ENCODE assay signal across 2 cellular contexts in the genomic region with DNA sequence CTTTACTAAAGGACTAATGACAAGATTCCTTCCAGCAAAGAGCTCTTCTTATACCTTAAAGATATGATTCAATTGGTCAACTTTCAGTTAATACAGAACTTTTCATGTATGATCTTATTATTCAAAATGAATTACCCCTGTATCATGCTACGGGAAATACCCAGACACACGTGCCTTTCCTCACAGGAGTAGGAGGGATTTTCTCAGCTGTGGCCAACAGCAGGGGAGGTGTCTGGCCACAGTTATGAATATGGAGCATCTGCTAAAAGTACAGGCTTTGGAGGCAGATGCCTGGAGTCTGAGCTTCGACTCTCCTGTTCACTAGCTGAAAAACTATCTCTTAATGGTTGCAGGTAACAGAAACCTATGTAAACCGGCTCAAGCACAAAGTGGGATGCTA.
A peak's percentile ranks its signal among the peaks of the same experiment; 100 is the strongest.
TF ChIP-seq lines count a peak whose summit lies in the region.

No MANE protein-coding gene starts in this region.

TF ChIP-seq in GM23338, 12 proteins besides CTCF, POLR2A, EP300 and RAD21:
- no peak for TF ChIP-seq EZH2 (IDR thresholded peaks at IDR 0.05; ENCODE audit: low read depth, unreplicated experiment)
- TF ChIP-seq, protein P1, sequence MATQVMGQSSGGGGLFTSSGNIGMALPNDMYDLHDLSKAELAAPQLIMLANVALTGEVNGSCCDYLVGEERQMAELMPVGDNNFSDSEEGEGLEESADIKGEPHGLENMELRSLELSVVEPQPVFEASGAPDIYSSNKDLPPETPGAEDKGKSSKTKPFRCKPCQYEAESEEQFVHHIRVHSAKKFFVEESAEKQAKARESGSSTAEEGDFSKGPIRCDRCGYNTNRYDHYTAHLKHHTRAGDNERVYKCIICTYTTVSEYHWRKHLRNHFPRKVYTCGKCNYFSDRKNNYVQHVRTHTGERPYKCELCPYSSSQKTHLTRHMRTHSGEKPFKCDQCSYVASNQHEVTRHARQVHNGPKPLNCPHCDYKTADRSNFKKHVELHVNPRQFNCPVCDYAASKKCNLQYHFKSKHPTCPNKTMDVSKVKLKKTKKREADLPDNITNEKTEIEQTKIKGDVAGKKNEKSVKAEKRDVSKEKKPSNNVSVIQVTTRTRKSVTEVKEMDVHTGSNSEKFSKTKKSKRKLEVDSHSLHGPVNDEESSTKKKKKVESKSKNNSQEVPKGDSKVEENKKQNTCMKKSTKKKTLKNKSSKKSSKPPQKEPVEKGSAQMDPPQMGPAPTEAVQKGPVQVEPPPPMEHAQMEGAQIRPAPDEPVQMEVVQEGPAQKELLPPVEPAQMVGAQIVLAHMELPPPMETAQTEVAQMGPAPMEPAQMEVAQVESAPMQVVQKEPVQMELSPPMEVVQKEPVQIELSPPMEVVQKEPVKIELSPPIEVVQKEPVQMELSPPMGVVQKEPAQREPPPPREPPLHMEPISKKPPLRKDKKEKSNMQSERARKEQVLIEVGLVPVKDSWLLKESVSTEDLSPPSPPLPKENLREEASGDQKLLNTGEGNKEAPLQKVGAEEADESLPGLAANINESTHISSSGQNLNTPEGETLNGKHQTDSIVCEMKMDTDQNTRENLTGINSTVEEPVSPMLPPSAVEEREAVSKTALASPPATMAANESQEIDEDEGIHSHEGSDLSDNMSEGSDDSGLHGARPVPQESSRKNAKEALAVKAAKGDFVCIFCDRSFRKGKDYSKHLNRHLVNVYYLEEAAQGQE (IDR thresholded peaks at IDR 0.05; ENCODE audit: unreplicated experiment): no peak

TF ChIP-seq in GM12878, 131 proteins besides CTCF, POLR2A, EP300 and RAD21:
- TF ChIP-seq RAD51 (IDR thresholded peaks at IDR 0.05): peak; percentile 47; the same call in 1 of the 2 replicates
- 0 out of 4 replicates have a peak, but pooled peaks of 1 of the 2 experiments have one; percentile 13 for TF ChIP-seq IKZF2 (IDR thresholded peaks at IDR 0.05)
- TF ChIP-seq BHLHE40 (IDR thresholded peaks at IDR 0.05; ENCODE audit: borderline replicate concordance in 1 of 2, low read depth in 2 of 2, low read length in 1 of 2): peak; percentile 76 to 77
- no peak for TF ChIP-seq STAT1 (conservative IDR thresholded peaks at IDR 0.05)
- TF ChIP-seq, protein P2, sequence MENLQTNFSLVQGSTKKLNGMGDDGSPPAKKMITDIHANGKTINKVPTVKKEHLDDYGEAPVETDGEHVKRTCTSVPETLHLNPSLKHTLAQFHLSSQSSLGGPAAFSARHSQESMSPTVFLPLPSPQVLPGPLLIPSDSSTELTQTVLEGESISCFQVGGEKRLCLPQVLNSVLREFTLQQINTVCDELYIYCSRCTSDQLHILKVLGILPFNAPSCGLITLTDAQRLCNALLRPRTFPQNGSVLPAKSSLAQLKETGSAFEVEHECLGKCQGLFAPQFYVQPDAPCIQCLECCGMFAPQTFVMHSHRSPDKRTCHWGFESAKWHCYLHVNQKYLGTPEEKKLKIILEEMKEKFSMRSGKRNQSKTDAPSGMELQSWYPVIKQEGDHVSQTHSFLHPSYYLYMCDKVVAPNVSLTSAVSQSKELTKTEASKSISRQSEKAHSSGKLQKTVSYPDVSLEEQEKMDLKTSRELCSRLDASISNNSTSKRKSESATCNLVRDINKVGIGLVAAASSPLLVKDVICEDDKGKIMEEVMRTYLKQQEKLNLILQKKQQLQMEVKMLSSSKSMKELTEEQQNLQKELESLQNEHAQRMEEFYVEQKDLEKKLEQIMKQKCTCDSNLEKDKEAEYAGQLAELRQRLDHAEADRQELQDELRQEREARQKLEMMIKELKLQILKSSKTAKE (IDR thresholded peaks at IDR 0.05; ENCODE audit: low read depth, poor library complexity, severe bottlenecking): no peak
- no peak for TF ChIP-seq ESRRA (IDR thresholded peaks at IDR 0.05; ENCODE audit: low read length)
- TF ChIP-seq MYB (IDR thresholded peaks at IDR 0.05; ENCODE audit: borderline replicate concordance, low read depth, low read length): no peak
- TF ChIP-seq JUND (IDR thresholded peaks at IDR 0.05; ENCODE audit: low read depth, low read length): no peak
- TF ChIP-seq NR2C2 (IDR thresholded peaks at IDR 0.05; ENCODE audit: borderline replicate concordance, control insufficient read depth, insufficient read length, low read depth): no peak
- TF ChIP-seq, protein P3, sequence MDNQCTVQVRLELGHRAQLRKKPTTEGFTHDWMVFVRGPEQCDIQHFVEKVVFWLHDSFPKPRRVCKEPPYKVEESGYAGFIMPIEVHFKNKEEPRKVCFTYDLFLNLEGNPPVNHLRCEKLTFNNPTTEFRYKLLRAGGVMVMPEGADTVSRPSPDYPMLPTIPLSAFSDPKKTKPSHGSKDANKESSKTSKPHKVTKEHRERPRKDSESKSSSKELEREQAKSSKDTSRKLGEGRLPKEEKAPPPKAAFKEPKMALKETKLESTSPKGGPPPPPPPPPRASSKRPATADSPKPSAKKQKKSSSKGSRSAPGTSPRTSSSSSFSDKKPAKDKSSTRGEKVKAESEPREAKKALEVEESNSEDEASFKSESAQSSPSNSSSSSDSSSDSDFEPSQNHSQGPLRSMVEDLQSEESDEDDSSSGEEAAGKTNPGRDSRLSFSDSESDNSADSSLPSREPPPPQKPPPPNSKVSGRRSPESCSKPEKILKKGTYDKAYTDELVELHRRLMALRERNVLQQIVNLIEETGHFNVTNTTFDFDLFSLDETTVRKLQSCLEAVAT (IDR thresholded peaks at IDR 0.05): no peak
- no peak for TF ChIP-seq IKZF1 (conservative IDR thresholded peaks at IDR 0.05)
- no peak for TF ChIP-seq ASH2L (IDR thresholded peaks at IDR 0.05; ENCODE audit: borderline replicate concordance, low read depth)
- TF ChIP-seq, protein P4, sequence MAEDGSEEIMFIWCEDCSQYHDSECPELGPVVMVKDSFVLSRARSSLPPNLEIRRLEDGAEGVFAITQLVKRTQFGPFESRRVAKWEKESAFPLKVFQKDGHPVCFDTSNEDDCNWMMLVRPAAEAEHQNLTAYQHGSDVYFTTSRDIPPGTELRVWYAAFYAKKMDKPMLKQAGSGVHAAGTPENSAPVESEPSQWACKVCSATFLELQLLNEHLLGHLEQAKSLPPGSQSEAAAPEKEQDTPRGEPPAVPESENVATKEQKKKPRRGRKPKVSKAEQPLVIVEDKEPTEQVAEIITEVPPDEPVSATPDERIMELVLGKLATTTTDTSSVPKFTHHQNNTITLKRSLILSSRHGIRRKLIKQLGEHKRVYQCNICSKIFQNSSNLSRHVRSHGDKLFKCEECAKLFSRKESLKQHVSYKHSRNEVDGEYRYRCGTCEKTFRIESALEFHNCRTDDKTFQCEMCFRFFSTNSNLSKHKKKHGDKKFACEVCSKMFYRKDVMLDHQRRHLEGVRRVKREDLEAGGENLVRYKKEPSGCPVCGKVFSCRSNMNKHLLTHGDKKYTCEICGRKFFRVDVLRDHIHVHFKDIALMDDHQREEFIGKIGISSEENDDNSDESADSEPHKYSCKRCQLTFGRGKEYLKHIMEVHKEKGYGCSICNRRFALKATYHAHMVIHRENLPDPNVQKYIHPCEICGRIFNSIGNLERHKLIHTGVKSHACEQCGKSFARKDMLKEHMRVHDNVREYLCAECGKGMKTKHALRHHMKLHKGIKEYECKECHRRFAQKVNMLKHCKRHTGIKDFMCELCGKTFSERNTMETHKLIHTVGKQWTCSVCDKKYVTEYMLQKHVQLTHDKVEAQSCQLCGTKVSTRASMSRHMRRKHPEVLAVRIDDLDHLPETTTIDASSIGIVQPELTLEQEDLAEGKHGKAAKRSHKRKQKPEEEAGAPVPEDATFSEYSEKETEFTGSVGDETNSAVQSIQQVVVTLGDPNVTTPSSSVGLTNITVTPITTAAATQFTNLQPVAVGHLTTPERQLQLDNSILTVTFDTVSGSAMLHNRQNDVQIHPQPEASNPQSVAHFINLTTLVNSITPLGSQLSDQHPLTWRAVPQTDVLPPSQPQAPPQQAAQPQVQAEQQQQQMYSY (CRISPR knock-in tag; IDR thresholded peaks at IDR 0.05): no peak
- TF ChIP-seq, protein P5, sequence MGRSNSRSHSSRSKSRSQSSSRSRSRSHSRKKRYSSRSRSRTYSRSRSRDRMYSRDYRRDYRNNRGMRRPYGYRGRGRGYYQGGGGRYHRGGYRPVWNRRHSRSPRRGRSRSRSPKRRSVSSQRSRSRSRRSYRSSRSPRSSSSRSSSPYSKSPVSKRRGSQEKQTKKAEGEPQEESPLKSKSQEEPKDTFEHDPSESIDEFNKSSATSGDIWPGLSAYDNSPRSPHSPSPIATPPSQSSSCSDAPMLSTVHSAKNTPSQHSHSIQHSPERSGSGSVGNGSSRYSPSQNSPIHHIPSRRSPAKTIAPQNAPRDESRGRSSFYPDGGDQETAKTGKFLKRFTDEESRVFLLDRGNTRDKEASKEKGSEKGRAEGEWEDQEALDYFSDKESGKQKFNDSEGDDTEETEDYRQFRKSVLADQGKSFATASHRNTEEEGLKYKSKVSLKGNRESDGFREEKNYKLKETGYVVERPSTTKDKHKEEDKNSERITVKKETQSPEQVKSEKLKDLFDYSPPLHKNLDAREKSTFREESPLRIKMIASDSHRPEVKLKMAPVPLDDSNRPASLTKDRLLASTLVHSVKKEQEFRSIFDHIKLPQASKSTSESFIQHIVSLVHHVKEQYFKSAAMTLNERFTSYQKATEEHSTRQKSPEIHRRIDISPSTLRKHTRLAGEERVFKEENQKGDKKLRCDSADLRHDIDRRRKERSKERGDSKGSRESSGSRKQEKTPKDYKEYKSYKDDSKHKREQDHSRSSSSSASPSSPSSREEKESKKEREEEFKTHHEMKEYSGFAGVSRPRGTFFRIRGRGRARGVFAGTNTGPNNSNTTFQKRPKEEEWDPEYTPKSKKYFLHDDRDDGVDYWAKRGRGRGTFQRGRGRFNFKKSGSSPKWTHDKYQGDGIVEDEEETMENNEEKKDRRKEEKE (IDR thresholded peaks at IDR 0.05): no peak
- no peak for TF ChIP-seq CBX3 (IDR thresholded peaks at IDR 0.05; ENCODE audit: borderline replicate concordance, low read depth)
- TF ChIP-seq SIX5 (IDR thresholded peaks at IDR 0.05; ENCODE audit: low read depth, low read length, severe bottlenecking): no peak
- TF ChIP-seq, protein P6, sequence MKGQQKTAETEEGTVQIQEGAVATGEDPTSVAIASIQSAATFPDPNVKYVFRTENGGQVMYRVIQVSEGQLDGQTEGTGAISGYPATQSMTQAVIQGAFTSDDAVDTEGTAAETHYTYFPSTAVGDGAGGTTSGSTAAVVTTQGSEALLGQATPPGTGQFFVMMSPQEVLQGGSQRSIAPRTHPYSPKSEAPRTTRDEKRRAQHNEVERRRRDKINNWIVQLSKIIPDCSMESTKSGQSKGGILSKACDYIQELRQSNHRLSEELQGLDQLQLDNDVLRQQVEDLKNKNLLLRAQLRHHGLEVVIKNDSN (IDR thresholded peaks at IDR 0.05; ENCODE audit: borderline replicate concordance, extremely low read length, insufficient read depth, low read depth, low read length): no peak
- no peak for TF ChIP-seq CREM (IDR thresholded peaks at IDR 0.05; ENCODE audit: low read depth)
- no peak for TF ChIP-seq SMC3 (IDR thresholded peaks at IDR 0.05; ENCODE audit: borderline replicate concordance, low read length)
- TF ChIP-seq, protein P7, sequence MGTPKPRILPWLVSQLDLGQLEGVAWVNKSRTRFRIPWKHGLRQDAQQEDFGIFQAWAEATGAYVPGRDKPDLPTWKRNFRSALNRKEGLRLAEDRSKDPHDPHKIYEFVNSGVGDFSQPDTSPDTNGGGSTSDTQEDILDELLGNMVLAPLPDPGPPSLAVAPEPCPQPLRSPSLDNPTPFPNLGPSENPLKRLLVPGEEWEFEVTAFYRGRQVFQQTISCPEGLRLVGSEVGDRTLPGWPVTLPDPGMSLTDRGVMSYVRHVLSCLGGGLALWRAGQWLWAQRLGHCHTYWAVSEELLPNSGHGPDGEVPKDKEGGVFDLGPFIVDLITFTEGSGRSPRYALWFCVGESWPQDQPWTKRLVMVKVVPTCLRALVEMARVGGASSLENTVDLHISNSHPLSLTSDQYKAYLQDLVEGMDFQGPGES (IDR thresholded peaks at IDR 0.05): no peak
